1 cellular context compared by ENCODE assay signal in the genomic region with DNA sequence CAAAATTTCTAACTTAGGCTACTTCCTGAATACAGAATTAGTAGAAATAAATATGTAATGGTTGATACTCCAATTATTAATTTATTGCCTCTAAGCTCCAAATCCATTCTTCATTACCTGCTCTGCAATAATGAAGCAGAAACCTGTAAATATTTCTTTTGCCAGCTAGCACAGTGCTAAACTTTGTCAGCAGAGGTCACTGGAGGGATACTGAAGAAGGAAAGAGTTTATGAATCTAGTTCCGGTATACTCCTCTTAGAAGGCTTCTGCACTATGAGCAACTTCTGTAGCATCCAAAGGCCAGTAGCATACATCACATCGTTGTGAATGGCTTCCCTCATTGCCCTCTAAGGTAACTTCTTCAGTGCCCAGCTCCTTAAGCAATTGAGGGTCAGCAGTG.
TF ChIP-seq lines count a peak whose summit lies in the region.

No MANE protein-coding gene starts in this region.

TF ChIP-seq in HCT116, 20 proteins besides CTCF, POLR2A, EP300 and RAD21 (continued from another document):
- TF ChIP-seq EZH2phosphoT487 (IDR thresholded peaks at IDR 0.05; ENCODE audit: borderline replicate concordance): no peak
- no peak for TF ChIP-seq TCF7L2 (IDR thresholded peaks at IDR 0.05; ENCODE audit: borderline replicate concordance, extremely low read depth, insufficient read depth, insufficient read length)
- TF ChIP-seq, protein P1, sequence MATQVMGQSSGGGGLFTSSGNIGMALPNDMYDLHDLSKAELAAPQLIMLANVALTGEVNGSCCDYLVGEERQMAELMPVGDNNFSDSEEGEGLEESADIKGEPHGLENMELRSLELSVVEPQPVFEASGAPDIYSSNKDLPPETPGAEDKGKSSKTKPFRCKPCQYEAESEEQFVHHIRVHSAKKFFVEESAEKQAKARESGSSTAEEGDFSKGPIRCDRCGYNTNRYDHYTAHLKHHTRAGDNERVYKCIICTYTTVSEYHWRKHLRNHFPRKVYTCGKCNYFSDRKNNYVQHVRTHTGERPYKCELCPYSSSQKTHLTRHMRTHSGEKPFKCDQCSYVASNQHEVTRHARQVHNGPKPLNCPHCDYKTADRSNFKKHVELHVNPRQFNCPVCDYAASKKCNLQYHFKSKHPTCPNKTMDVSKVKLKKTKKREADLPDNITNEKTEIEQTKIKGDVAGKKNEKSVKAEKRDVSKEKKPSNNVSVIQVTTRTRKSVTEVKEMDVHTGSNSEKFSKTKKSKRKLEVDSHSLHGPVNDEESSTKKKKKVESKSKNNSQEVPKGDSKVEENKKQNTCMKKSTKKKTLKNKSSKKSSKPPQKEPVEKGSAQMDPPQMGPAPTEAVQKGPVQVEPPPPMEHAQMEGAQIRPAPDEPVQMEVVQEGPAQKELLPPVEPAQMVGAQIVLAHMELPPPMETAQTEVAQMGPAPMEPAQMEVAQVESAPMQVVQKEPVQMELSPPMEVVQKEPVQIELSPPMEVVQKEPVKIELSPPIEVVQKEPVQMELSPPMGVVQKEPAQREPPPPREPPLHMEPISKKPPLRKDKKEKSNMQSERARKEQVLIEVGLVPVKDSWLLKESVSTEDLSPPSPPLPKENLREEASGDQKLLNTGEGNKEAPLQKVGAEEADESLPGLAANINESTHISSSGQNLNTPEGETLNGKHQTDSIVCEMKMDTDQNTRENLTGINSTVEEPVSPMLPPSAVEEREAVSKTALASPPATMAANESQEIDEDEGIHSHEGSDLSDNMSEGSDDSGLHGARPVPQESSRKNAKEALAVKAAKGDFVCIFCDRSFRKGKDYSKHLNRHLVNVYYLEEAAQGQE (IDR thresholded peaks at IDR 0.05; ENCODE audit: low read depth): no peak
- TF ChIP-seq SIN3A (IDR thresholded peaks at IDR 0.05; ENCODE audit: low read depth): no peak
- no peak for TF ChIP-seq EZH2 (IDR thresholded peaks at IDR 0.05)
- TF ChIP-seq, protein P2, sequence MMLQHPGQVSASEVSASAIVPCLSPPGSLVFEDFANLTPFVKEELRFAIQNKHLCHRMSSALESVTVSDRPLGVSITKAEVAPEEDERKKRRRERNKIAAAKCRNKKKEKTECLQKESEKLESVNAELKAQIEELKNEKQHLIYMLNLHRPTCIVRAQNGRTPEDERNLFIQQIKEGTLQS (IDR thresholded peaks at IDR 0.05): no peak
- TF ChIP-seq, protein P3, sequence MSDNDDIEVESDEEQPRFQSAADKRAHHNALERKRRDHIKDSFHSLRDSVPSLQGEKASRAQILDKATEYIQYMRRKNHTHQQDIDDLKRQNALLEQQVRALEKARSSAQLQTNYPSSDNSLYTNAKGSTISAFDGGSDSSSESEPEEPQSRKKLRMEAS (IDR thresholded peaks at IDR 0.05): no peak
